Comparison of ENCODE assay signal across 9 cellular contexts in genomic region chr16:24499193-24499814, GRCh38. TPM values are rescaled to one million over a fixed set of nuclear protein-coding genes. Genes with fewer than 3 reads are reported as not detected.
DNase-seq lines count a peak whose midpoint lies in the region; ATAC-seq, FAIRE-seq and TF ChIP-seq lines count a peak whose summit lies in the region.
"Had no signal": no experiment of that assay in that cellular context is flagged by ENCODE, and none has a peak within 500 bp of the region (broad histone marks: within the 10 kb centered on the region; RNA-seq: fewer than 3 reads in every experiment).

No MANE protein-coding gene starts in this region.

- H3K27me3 ChIP-seq in BLaER1, result no peaks in the 10 kb centered on the region
- no peaks in the 10 kb centered on the region for H3K27me3 ChIP-seq in PC-3 (ENCODE audit: low read length)
- peaks cover 0 to 4% of the 10 kb centered on the region in 2 donors for H3K27me3 ChIP-seq in small intestine (ENCODE audit: control insufficient read depth in 2 of 2, insufficient read depth in 2 of 2, low read length in 2 of 2)
- H3K27me3 ChIP-seq in CD4-positive, alpha-beta memory T cell (ENCODE audit: insufficient read depth, low read length), result no peaks in the 10 kb centered on the region

- H3K36me3 Mint-ChIP-seq in CD4-positive, alpha-beta memory T cell, result peaks cover 0 to 3% of the 10 kb centered on the region in 2 donors
- H3K36me3 Mint-ChIP-seq: IgD-negative memory B cell had no signal

- no peaks in the 10 kb centered on the region for H3K9me2 ChIP-seq in PC-3 (replicated peaks; ENCODE audit: low read length)

- H4K20me1 ChIP-seq in BLaER1 (no peaks in the 10 kb centered on the region), PC-3 (ENCODE audit: low read length) (no peaks in the 10 kb centered on the region)

- H3K4me1 ChIP-seq in BLaER1, result peaks cover 25% of the 10 kb centered on the region
- H3K4me1 ChIP-seq in PC-3 (ENCODE audit: insufficient read depth, low read length), result no peaks in the 10 kb centered on the region
- H3K4me1 ChIP-seq in small intestine (ENCODE audit: control insufficient read depth in 2 of 2, insufficient read depth in 1 of 2, low read depth in 1 of 2, low read length in 1 of 2), result no peaks in the 10 kb centered on the region
- H3K4me1 ChIP-seq in CD4-positive, alpha-beta memory T cell (ENCODE audit: insufficient read depth, low read length), result no peaks in the 10 kb centered on the region

- H3K4me3 ChIP-seq in BLaER1, result no peak overlapping the region
- H3K4me3 ChIP-seq in PC-3 (ENCODE audit: low read length), result no peak overlapping the region
- H3K4me3 ChIP-seq in small intestine (ENCODE audit: low read depth in 1 of 2, low read length in 2 of 2), result no peak overlapping the region
- H3K4me3 ChIP-seq in CD4-positive, alpha-beta memory T cell (ENCODE audit: low read length in 2 of 2), result no peak overlapping the region

- BruUV-seq in PC-3 (replicated peaks; lab: Mats Ljungman, UMichigan), result no TSS peak

- FAIRE-seq in H54 (lab: Jason Lieb, UNC) (no peak), small intestine (lab: Jason Lieb, UNC) (no peak)

- H3K27me3 Mint-ChIP-seq in CD4-positive, alpha-beta memory T cell, result peaks cover 3 to 8% of the 10 kb centered on the region in 2 donors

- peak; percentile 71 for TF ChIP-seq CTCF in PC-3 (conservative IDR thresholded peaks at IDR 0.05; ENCODE audit: low read depth, low read length)

- H3K27ac Mint-ChIP-seq in CD4-positive, alpha-beta memory T cell, result no peak overlapping the region
- H3K27ac Mint-ChIP-seq: IgD-negative memory B cell had no signal

- no peak overlapping the region for H3K27ac ChIP-seq in BLaER1
- H3K27ac ChIP-seq in PC-3 (ENCODE audit: low read length), result no peak overlapping the region
- H3K27ac ChIP-seq in small intestine (ENCODE audit: low read depth in 1 of 2, low read length in 1 of 2), result no peak overlapping the region
- H3K27ac ChIP-seq in CD4-positive, alpha-beta memory T cell (ENCODE audit: low read depth, low read length), result no peak overlapping the region

- H3K9ac ChIP-seq in BLaER1 (no peak overlapping the region), PC-3 (ENCODE audit: low read length) (no peak overlapping the region)

- peak; percentile 36 for DNase-seq in H54 (ENCODE audit: insufficient read length, low spot score)
- DNase-seq in PC-3, result peak; percentile 56
- DNase-seq in small intestine, result peak; percentile 14
- no peak for DNase-seq in CD4-positive, alpha-beta memory T cell

- no peak overlapping the region for H2AFZ ChIP-seq in PC-3 (ENCODE audit: low read length)

- no peak overlapping the region for H3K4me3 Mint-ChIP-seq in CD4-positive, alpha-beta memory T cell

- POLR2A ChIA-PET in PC-3 (lab: Charles Lee; ENCODE audit: unreplicated experiment), result no interaction called here
- POLR2A ChIA-PET in CD4-positive, alpha-beta memory T cell (lab: Charles Lee; ENCODE audit: partially characterized antibody), result no interaction called here

- whole genome bisulfite sequencing in small intestine, 3 donors, result 24 to 26% (median 25%) methylated on average over 15 of the region's 15 CpGs

- ATAC-seq in PC-3, result peak; percentile 84
- ATAC-seq in esophagus mucosa, result peak; percentile 37
- no peak for ATAC-seq in GM18867 (IDR thresholded peaks at IDR 0.05; ENCODE audit: unreplicated experiment)
- no peak for ATAC-seq in HG03469 (IDR thresholded peaks at IDR 0.05; ENCODE audit: unreplicated experiment)

- no peaks in the 10 kb centered on the region for H3F3A ChIP-seq in PC-3 (ENCODE audit: low read length, unreplicated experiment)

- H3K36me3 ChIP-seq in BLaER1, result no peaks in the 10 kb centered on the region
- H3K36me3 ChIP-seq in PC-3 (ENCODE audit: low read depth, low read length), result no peaks in the 10 kb centered on the region
- H3K36me3 ChIP-seq in small intestine (ENCODE audit: control insufficient read depth in 2 of 2, insufficient read depth in 2 of 2, low read length in 2 of 2), result no peaks in the 10 kb centered on the region
- H3K36me3 ChIP-seq in CD4-positive, alpha-beta memory T cell (ENCODE audit: insufficient read depth, low read length), result no peaks in the 10 kb centered on the region

- intact Hi-C loops in PC-3 (cut with micrococcal nuclease), result loop anchor here (1.0 kb wide), 1 partner anchor 456 kb away; no protein-coding TSS in a partner anchor
- intact Hi-C loops in CD4-positive, alpha-beta memory T cell (cut with micrococcal nuclease), result no loop called here

- H3K4me1 Mint-ChIP-seq in CD4-positive, alpha-beta memory T cell, result no peaks in the 10 kb centered on the region

- H3K9me3 Mint-ChIP-seq in CD4-positive, alpha-beta memory T cell, result no peaks in the 10 kb centered on the region
- H3K9me3 Mint-ChIP-seq: IgD-negative memory B cell had no signal

- H3K9me3 ChIP-seq in BLaER1 (no peaks in the 10 kb centered on the region), PC-3 (ENCODE audit: low read length) (no peaks in the 10 kb centered on the region), small intestine (ENCODE audit: control insufficient read depth, low read depth) (no peaks in the 10 kb centered on the region)
- H3K9me3 ChIP-seq in CD4-positive, alpha-beta memory T cell (ENCODE audit: control insufficient read depth in 1 of 2, low read length in 2 of 2), result no peaks in the 10 kb centered on the region

- CTCF ChIA-PET in PC-3 (lab: Charles Lee), result interaction anchor here (0.5 kb wide), 1 partner anchor 366 kb away, joined by 5 read pairs; no protein-coding TSS in a partner anchor
- CTCF ChIA-PET in CD4-positive, alpha-beta memory T cell (lab: Charles Lee; ENCODE audit: partially characterized antibody), result no interaction called here

- TF ChIP-seq POLR2A in H54 (IDR thresholded peaks at IDR 0.05; ENCODE audit: low read depth, low read length), result no peak

- H3K79me2 ChIP-seq in PC-3 (ENCODE audit: low read length), result no peaks in the 10 kb centered on the region

- H3K4me2 ChIP-seq in BLaER1 (peak overlapping the region; percentile 68), PC-3 (ENCODE audit: low read length) (no peak overlapping the region)

RNA-seq across cellular contexts. Expression of gene RBBP6, which starts 40.1 kb away (rescaled TPM):
- total RNA-seq in PC-3 (2014; rRNA removed) (38.4 and 59.0 TPM in 2 replicates), esophagus mucosa (28.4 TPM)
- polyA plus RNA-seq in small intestine, result 10 to 100 TPM; 20.7 to 32.4 (median 28.1) TPM
- total RNA-seq in CD4-positive, alpha-beta memory T cell, result 100 to 1,000 TPM in 1 of 2 experiments, 10 to 100 TPM in 1; 92.6 to 102 TPM
- polyA plus RNA-seq in CD4-positive, alpha-beta memory T cell, result 10 to 100 TPM; 26.4 to 30.0 TPM

Comparison
In these comparisons a context has a peak if more than half of its experiments do, and no peak if none do; other contexts are left out.
1. DNase-seq: peak in H54 (single experiment), PC-3 (single experiment) and small intestine (single experiment); none in CD4-positive, alpha-beta memory T cell (0 of 5).
2. ATAC-seq: peak in PC-3 (single experiment) and esophagus mucosa (single experiment); none in GM18867 (single experiment) and HG03469 (single experiment).